ENCODE assay signal across 19 cellular contexts in genomic region chr1:3379934-3380333, GRCh38.
"Had no signal": no experiment of that assay in that cellular context is flagged by ENCODE, and none has a peak within 500 bp of the region (broad histone marks: within the 10 kb centered on the region; RNA-seq: fewer than 3 reads in every experiment).

No MANE protein-coding gene starts in this region.

- H3K27me3 ChIP-seq: MG63, SJSA1 had no signal

- H3K36me3 ChIP-seq: MG63, SJSA1 had no signal

- H3K9me3 ChIP-seq: MG63, SJSA1 had no signal

- H3K4me3 ChIP-seq: MG63, SJSA1, SK-N-MC had no signal

- DNase-seq: Karpas-422, KG1, MG63, NCI-H1092 treated with DMSO at 0.1 percent for 48 hours, NCI-H1436, NCI-H2029, NCI-H2081 treated with DMSO at 0.1 percent for 48 hours, NCI-H2171, NCI-H226, NCI-H446, NCI-H510A, NCI-H524 treated with DMSO at 0.1 percent for 48 hours, NCI-H69, NCI-H774, Right ventricle myocardium superior, RPMI8226, SIG-M5 had no signal

- H3K4me1 ChIP-seq: SJSA1 had no signal

- H3K27ac ChIP-seq: SJSA1, SK-N-MC had no signal
